In genomic region chr2:68790600-68790999, GRCh38 we compare ENCODE assay signal across 17 cellular contexts. TPM values are rescaled to one million over a fixed set of nuclear protein-coding genes. Genes with fewer than 3 reads are reported as not detected.
DNase-seq lines count a peak whose midpoint lies in the region; ATAC-seq and TF ChIP-seq lines count a peak whose summit lies in the region.
"Had no signal": no experiment of that assay in that cellular context is flagged by ENCODE, and none has a peak within 500 bp of the region (broad histone marks: within the 10 kb centered on the region; RNA-seq: fewer than 3 reads in every experiment).

No MANE protein-coding gene starts in this region.

- no peaks in the 10 kb centered on the region for H3K27me3 Mint-ChIP-seq in activated T-cell treated with anti-CD3 and anti-CD28 coated beads, Interleukin-2, amount 50 U/mL, for 24 hours
- H3K27me3 Mint-ChIP-seq in T-helper 17 cell, result no peaks in the 10 kb centered on the region
- H3K27me3 Mint-ChIP-seq in effector memory CD8-positive, alpha-beta T cell, result no peaks in the 10 kb centered on the region

- H3K9me3 ChIP-seq in T-helper 17 cell (ENCODE audit: control insufficient read depth, low read length, poor library complexity, severe bottlenecking) (no peaks in the 10 kb centered on the region), spleen (no peaks in the 10 kb centered on the region)
- H3K9me3 ChIP-seq: Caco-2, colonic mucosa, gastroesophageal sphincter, stomach had no signal

- peaks cover 63% of the 10 kb centered on the region for H3K4me1 Mint-ChIP-seq in activated T-cell treated with anti-CD3 and anti-CD28 coated beads, Interleukin-2, amount 50 U/mL, for 24 hours (ENCODE audit: low read depth)
- peaks cover 60% of the 10 kb centered on the region for H3K4me1 Mint-ChIP-seq in T-helper 17 cell
- H3K4me1 Mint-ChIP-seq in effector memory CD8-positive, alpha-beta T cell (ENCODE audit: low read depth in 2 of 2), result peaks cover 53 to 62% of the 10 kb centered on the region in 2 donors
- H3K4me1 Mint-ChIP-seq: nephron had no signal

- peaks cover 55 to 100% (median 94%) of the 10 kb centered on the region in 6 donors for H3K4me1 ChIP-seq in spleen
- H3K4me1 ChIP-seq: Caco-2, colonic mucosa, gastroesophageal sphincter had no signal

- no peak overlapping the region for H3K4me3 Mint-ChIP-seq in activated T-cell treated with anti-CD3 and anti-CD28 coated beads, Interleukin-2, amount 50 U/mL, for 24 hours
- H3K4me3 Mint-ChIP-seq in T-helper 17 cell, result peak overlapping the region; percentile 60
- H3K4me3 Mint-ChIP-seq in effector memory CD8-positive, alpha-beta T cell, result peak overlapping the region in 1 of 2 donors; percentile 67
- H3K4me3 Mint-ChIP-seq: nephron had no signal

- peaks cover 0 to 89% (median 62%) of the 10 kb centered on the region in 6 donors for H3K36me3 ChIP-seq in spleen
- H3K36me3 ChIP-seq: colonic mucosa, gastroesophageal sphincter had no signal

- no peak for ATAC-seq in T-helper 17 cell
- ATAC-seq in effector memory CD8-positive, alpha-beta T cell (replicated peaks), result no peak
- ATAC-seq: gastroesophageal sphincter had no signal

- H3K36me3 Mint-ChIP-seq in activated T-cell treated with anti-CD3 and anti-CD28 coated beads, Interleukin-2, amount 50 U/mL, for 24 hours (ENCODE audit: low read depth), result peaks cover 55% of the 10 kb centered on the region
- peaks cover 26% of the 10 kb centered on the region for H3K36me3 Mint-ChIP-seq in T-helper 17 cell (ENCODE audit: low read depth)
- H3K36me3 Mint-ChIP-seq in effector memory CD8-positive, alpha-beta T cell (ENCODE audit: insufficient read depth), result peaks cover 27% of the 10 kb centered on the region

- peak overlapping the region in 7 of 8 donors; percentile 60 to 98 (median 78) for H3K27ac ChIP-seq in spleen
- H3K27ac ChIP-seq: colonic mucosa, gastroesophageal sphincter, stomach had no signal

- H3K9me3 Mint-ChIP-seq in activated T-cell treated with anti-CD3 and anti-CD28 coated beads, Interleukin-2, amount 50 U/mL, for 24 hours, result no peaks in the 10 kb centered on the region
- no peaks in the 10 kb centered on the region for H3K9me3 Mint-ChIP-seq in effector memory CD8-positive, alpha-beta T cell
- H3K9me3 Mint-ChIP-seq: nephron had no signal

- TF ChIP-seq POLR2A in spleen (IDR thresholded peaks at IDR 0.05), result no peak
- TF ChIP-seq POLR2A in lower leg skin (IDR thresholded peaks at IDR 0.05), result no peak

- CTCF ChIA-PET in GM10248 (lab: Yijun Ruan, JAX), result interaction anchor here (0.8 to 8.0 kb wide), 7 partner anchors 10 to 134 kb away, joined by 3 to 53 read pairs (median 6); no protein-coding TSS in a partner anchor

- no peak for TF ChIP-seq CTCF in spleen (IDR thresholded peaks at IDR 0.05 in 8 of 11, conservative IDR thresholded peaks at IDR 0.05 in 3 of 11)
- no peak for TF ChIP-seq CTCF in lower leg skin (IDR thresholded peaks at IDR 0.05)
- TF ChIP-seq CTCF in GM10248 (IDR thresholded peaks at IDR 0.05; ENCODE audit: control extremely low read depth, extremely low read depth, low read depth, missing control alignments), result no peak

- H3K4me3 ChIP-seq in spleen (no peak overlapping the region), lower leg skin (ENCODE audit: low read depth, poor library complexity, severe bottlenecking) (no peak overlapping the region)
- H3K4me3 ChIP-seq: colonic mucosa, gastroesophageal sphincter, stomach had no signal

- intact Hi-C loops in spleen (cut with DNase I; ENCODE audit: low total_unique reads), result no loop called here
- intact Hi-C loops in lower leg skin (cut with DNase I; ENCODE audit: low total_unique reads), result no loop called here

- DNase-seq in activated T-cell treated with anti-CD3 and anti-CD28 coated beads, Interleukin-2, amount 50 U/mL, for 24 hours, result no peak
- DNase-seq in activated T-cell treated with anti-CD3 and anti-CD28 coated beads for 4 hours (no peak), T-helper 17 cell (no peak), spleen (no peak), lower leg skin (ENCODE audit: low spot score in 2 of 2) (no peak), GM10248 (ENCODE audit: extremely low spot score) (no peak), HCEC 1CT (no peak)
- DNase-seq in effector memory CD8-positive, alpha-beta T cell, result no peak
- DNase-seq: ACHN; activated CD4-positive, CD25-positive, alpha-beta regulatory T cell treated with anti-CD3 and anti-CD28 coated beads, Interleukin-2, amount 50 U/mL, for 72 hours; Caco-2; colonic mucosa; NCI-H1417 treated with DMSO at 0.1 percent for 48 hours; NCI-H345; stomach had no signal

- peak overlapping the region; percentile 76 for H3K27ac Mint-ChIP-seq in activated T-cell treated with anti-CD3 and anti-CD28 coated beads, Interleukin-2, amount 50 U/mL, for 24 hours
- peak overlapping the region; percentile 66 for H3K27ac Mint-ChIP-seq in T-helper 17 cell
- peak overlapping the region; percentile 82 to 87 for H3K27ac Mint-ChIP-seq in effector memory CD8-positive, alpha-beta T cell
- H3K27ac Mint-ChIP-seq: nephron had no signal

- H3K27me3 ChIP-seq in spleen (replicated peaks in 1 of 7), result no peaks in the 10 kb centered on the region
- H3K27me3 ChIP-seq: colonic mucosa, gastroesophageal sphincter, stomach had no signal

- WGBS in spleen, 5 donors, result 56 to 87% (median 75%) methylated on average over 6 to 7 of the region's 7 CpGs
- 52 to 63% methylated on average over 6 to 7 of the region's 7 CpGs for WGBS in lower leg skin, 2 donors

- POLR2A ChIA-PET in GM10248 (lab: Yijun Ruan, JAX), result no interaction called here

RNA-seq across cellular contexts. Expression of gene ARHGAP25, which starts 56.0 kb away (rescaled TPM):
- total RNA-seq in T-helper 17 cell (10 to 100 TPM; 75.6 to 90.6 TPM), spleen (100 to 1,000 TPM; 119 to 173 (median 144) TPM), lower leg skin (1 to 10 TPM; 3.3 to 9.6 (median 4.9) TPM)
- polyA plus RNA-seq in spleen, result 100 to 1,000 TPM in 2 of 3 donors, 10 to 100 TPM in 1; 72.0 to 111 (median 103) TPM

Comparison
In these comparisons a context has a peak if more than half of its experiments do, and no peak if none do; other contexts are left out.
1. RNA of gene ARHGAP25, which starts 56.0 kb away (total RNA-seq): 119 to 173 TPM in spleen and 75.6 to 90.6 TPM in T-helper 17 cell; 3.3 to 9.6 TPM in lower leg skin; every median in the first group is over 4 times any median in the second.
2. Peak in every context shown above with its lines, with median percentiles within 50 percentile points of each other: H3K27ac Mint-ChIP-seq.